9 cellular contexts compared by ENCODE assay signal in the genomic region with DNA sequence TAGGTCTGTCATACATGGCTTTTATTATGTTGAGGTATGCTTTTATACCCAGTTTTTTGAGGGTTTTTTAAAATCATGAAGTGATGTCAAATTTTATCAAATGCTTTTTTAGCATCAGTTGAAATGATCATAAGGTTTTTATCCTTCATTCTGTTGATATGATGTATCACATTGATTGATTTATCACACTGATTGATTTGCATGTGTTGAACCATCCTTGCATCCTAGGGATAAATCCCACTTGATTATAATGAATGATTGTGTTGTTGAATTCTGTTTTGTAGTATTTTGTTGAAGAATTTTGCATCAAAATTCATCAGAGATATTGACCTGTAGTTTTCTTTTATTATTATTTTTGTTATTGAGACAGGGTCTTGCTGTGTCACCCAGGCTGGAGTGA.
"Had no signal": no experiment of that assay in that cellular context is flagged by ENCODE, and none has a peak within 500 bp of the region (broad histone marks: within the 10 kb centered on the region; RNA-seq: fewer than 3 reads in every experiment).

No MANE protein-coding gene starts in this region.

- H2AFZ ChIP-seq: GM23248 had no signal

- ATAC-seq: HCT116, HepG2 had no signal

- H3K4me3 Mint-ChIP-seq: HFFc6 had no signal

- H3K27ac ChIP-seq: GM23248, HL-60 had no signal

- H3K27ac Mint-ChIP-seq: HFFc6 had no signal

- H3K4me1 ChIP-seq: HAP-1 had no signal

- H3K4me3 ChIP-seq: GM23248, HAP-1 had no signal

- H3K9me3 ChIP-seq: HAP-1 had no signal

- H3K9me3 Mint-ChIP-seq: HFFc6 had no signal

- DNase-seq: GM23248, GOT3, H7, HFFc6, KBM-7 had no signal
